ENCODE assay signal across 12 cellular contexts in genomic region chr10:103833731-103834365, GRCh38. TPM values are rescaled to one million over a fixed set of nuclear protein-coding genes. Genes with fewer than 3 reads are reported as not detected.
DNase-seq lines count a peak whose midpoint lies in the region; ATAC-seq and TF ChIP-seq lines count a peak whose summit lies in the region.
"Had no signal": no experiment of that assay in that cellular context is flagged by ENCODE, and none has a peak within 500 bp of the region (broad histone marks: within the 10 kb centered on the region; RNA-seq: fewer than 3 reads in every experiment).

No MANE protein-coding gene starts in this region.

- DNase-seq in GM03348 (ENCODE audit: low spot score): peak; percentile 29
- DNase-seq in WTC11 (ENCODE audit: low spot score): peak; percentile 64
- DNase-seq in iPS-NIHi11 (ENCODE audit: low spot score): peak; percentile 63
- DNase-seq in activated naive CD8-positive, alpha-beta T cell treated with anti-CD3 and anti-CD28 coated beads, Interleukin-2, amount 50 U/mL, for 24 hours: no peak
- DNase-seq in stimulated activated naive CD4-positive, alpha-beta T cell treated with Interleukin-2 at 50 U/mL for 16 hours (lab: John Stamatoyannopoulos, UW): no peak
- DNase-seq in DMS 273 treated with DMSO at 0.1 percent for 48 hours (lab: John Stamatoyannopoulos, UW): no peak
- DNase-seq: foreskin keratinocyte; SHP77; stimulated activated CD4-positive, alpha-beta T cell treated with anti-CD3 and anti-CD28 coated beads, Interleukin-12 subunit alpha, Interleukin-12 subunit beta, amount 100 ng/mL, for 4 hours had no signal

- H3K4me3 Mint-ChIP-seq in WTC11: peak overlapping the region; percentile 20; the same call in 1 of the 2 replicates
- H3K4me3 Mint-ChIP-seq in activated naive CD8-positive, alpha-beta T cell treated with anti-CD3 and anti-CD28 coated beads, Interleukin-2, amount 50 U/mL, for 24 hours: no peak overlapping the region
- H3K4me3 Mint-ChIP-seq in activated T-helper 17 cell treated with anti-CD3 and anti-CD28 coated beads, Interleukin-2, amount 50 U/mL, for 72 hours: no peak overlapping the region

- peak; percentile 82 for ATAC-seq in WTC11
- ATAC-seq in activated naive CD8-positive, alpha-beta T cell treated with anti-CD3 and anti-CD28 coated beads, Interleukin-2, amount 50 U/mL, for 24 hours: no peak
- no peak for ATAC-seq in activated T-helper 17 cell treated with anti-CD3 and anti-CD28 coated beads, Interleukin-2, amount 50 U/mL, for 72 hours (replicated peaks)
- ATAC-seq: foreskin keratinocyte had no signal

- H3K4me1 Mint-ChIP-seq in WTC11: peaks cover 62% of the 10 kb centered on the region
- H3K4me1 Mint-ChIP-seq in activated naive CD8-positive, alpha-beta T cell treated with anti-CD3 and anti-CD28 coated beads, Interleukin-2, amount 50 U/mL, for 24 hours: no peaks in the 10 kb centered on the region
- no peaks in the 10 kb centered on the region for H3K4me1 Mint-ChIP-seq in activated T-helper 17 cell treated with anti-CD3 and anti-CD28 coated beads, Interleukin-2, amount 50 U/mL, for 72 hours

- CTCF ChIA-PET in WTC11 (lab: Charles Lee): interaction anchor here (0.8 to 1.3 kb wide), 3 partner anchors 10 to 22 kb away, joined by 3 to 6 read pairs (median 3); no protein-coding TSS in a partner anchor

- H3K27me3 Mint-ChIP-seq in WTC11 (ENCODE audit: low read depth): no peaks in the 10 kb centered on the region
- peaks cover 3% of the 10 kb centered on the region for H3K27me3 Mint-ChIP-seq in activated naive CD8-positive, alpha-beta T cell treated with anti-CD3 and anti-CD28 coated beads, Interleukin-2, amount 50 U/mL, for 24 hours
- peaks cover 6% of the 10 kb centered on the region for H3K27me3 Mint-ChIP-seq in activated T-helper 17 cell treated with anti-CD3 and anti-CD28 coated beads, Interleukin-2, amount 50 U/mL, for 72 hours

- peaks cover 16% of the 10 kb centered on the region for H3K36me3 Mint-ChIP-seq in WTC11
- H3K36me3 Mint-ChIP-seq in activated naive CD8-positive, alpha-beta T cell treated with anti-CD3 and anti-CD28 coated beads, Interleukin-2, amount 50 U/mL, for 24 hours (ENCODE audit: low read depth): no peaks in the 10 kb centered on the region
- no peaks in the 10 kb centered on the region for H3K36me3 Mint-ChIP-seq in activated T-helper 17 cell treated with anti-CD3 and anti-CD28 coated beads, Interleukin-2, amount 50 U/mL, for 72 hours (ENCODE audit: low read depth)

- POLR2A ChIA-PET in WTC11 (lab: Charles Lee): no interaction called here

- peak overlapping the region; percentile 48; the same call in 1 of the 2 replicates for H3K27ac Mint-ChIP-seq in WTC11
- H3K27ac Mint-ChIP-seq in activated naive CD8-positive, alpha-beta T cell treated with anti-CD3 and anti-CD28 coated beads, Interleukin-2, amount 50 U/mL, for 24 hours: no peak overlapping the region
- H3K27ac Mint-ChIP-seq in activated T-helper 17 cell treated with anti-CD3 and anti-CD28 coated beads, Interleukin-2, amount 50 U/mL, for 72 hours: no peak overlapping the region
- H3K27ac Mint-ChIP-seq: activated T-helper 2 cell treated with anti-CD3 and anti-CD28 coated beads, Interferon-gamma antibody, Interleukin-2, Interleukin-4, amounts not matched to agents 10 μg/mL and 5 μg/mL and 100 μg/mL, durations not matched to agents 14 hours and 24 hours and 36 hours had no signal

- peaks cover 12% of the 10 kb centered on the region for H3K9me3 Mint-ChIP-seq in WTC11
- H3K9me3 Mint-ChIP-seq in activated naive CD8-positive, alpha-beta T cell treated with anti-CD3 and anti-CD28 coated beads, Interleukin-2, amount 50 U/mL, for 24 hours: no peaks in the 10 kb centered on the region
- H3K9me3 Mint-ChIP-seq in activated T-helper 17 cell treated with anti-CD3 and anti-CD28 coated beads, Interleukin-2, amount 50 U/mL, for 72 hours: no peaks in the 10 kb centered on the region
- H3K9me3 Mint-ChIP-seq: activated T-helper 2 cell treated with anti-CD3 and anti-CD28 coated beads, Interferon-gamma antibody, Interleukin-2, Interleukin-4, amounts not matched to agents 10 μg/mL and 5 μg/mL and 100 μg/mL, durations not matched to agents 14 hours and 24 hours and 36 hours had no signal

- H3K4me3 ChIP-seq in skin epidermis: no peak overlapping the region

- no peak for TF ChIP-seq CTCF in WTC11 (IDR thresholded peaks at IDR 0.05)

- peak overlapping the region in 11 of 21 experiments; percentile 4 to 78 (median 60) for H3K27ac ChIP-seq in skin epidermis
- H3K27ac ChIP-seq: foreskin keratinocyte had no signal

TF ChIP-seq in WTC11, 78 proteins besides CTCF, POLR2A, EP300 and RAD21 (continues in another document):
- TF ChIP-seq ERG (CRISPR knock-in tag; IDR thresholded peaks at IDR 0.05) (no peak), ZNF671 (CRISPR knock-in tag; IDR thresholded peaks at IDR 0.05) (no peak), MLX (CRISPR knock-in tag; IDR thresholded peaks at IDR 0.05) (no peak), PREB (CRISPR knock-in tag; IDR thresholded peaks at IDR 0.05; ENCODE audit: borderline replicate concordance) (no peak), TEAD1 (CRISPR knock-in tag; IDR thresholded peaks at IDR 0.05) (no peak), NFYB (CRISPR knock-in tag; conservative IDR thresholded peaks at IDR 0.05; ENCODE audit: low read depth) (no peak), ZNF232 (CRISPR knock-in tag; IDR thresholded peaks at IDR 0.05) (no peak), USF1 (CRISPR knock-in tag; IDR thresholded peaks at IDR 0.05) (no peak), ZNF138 (CRISPR knock-in tag; conservative IDR thresholded peaks at IDR 0.05) (no peak), NR1H2 (CRISPR knock-in tag; IDR thresholded peaks at IDR 0.05) (no peak), CDX4 (CRISPR knock-in tag; IDR thresholded peaks at IDR 0.05; ENCODE audit: borderline replicate concordance) (no peak), SP1 (CRISPR knock-in tag; conservative IDR thresholded peaks at IDR 0.05) (no peak), FOXJ3 (CRISPR knock-in tag; IDR thresholded peaks at IDR 0.05; ENCODE audit: borderline replicate concordance) (no peak), SMAD3 (CRISPR knock-in tag; IDR thresholded peaks at IDR 0.05; ENCODE audit: borderline replicate concordance) (no peak), ETV6 (CRISPR knock-in tag; IDR thresholded peaks at IDR 0.05) (peak; percentile 28; the same call in 1 of the 2 replicates), NFE2L1 (CRISPR knock-in tag; IDR thresholded peaks at IDR 0.05) (no peak), CREM (CRISPR knock-in tag; IDR thresholded peaks at IDR 0.05) (no peak), ZBTB21 (CRISPR knock-in tag; IDR thresholded peaks at IDR 0.05; ENCODE audit: borderline replicate concordance) (0 out of 2 replicates have a peak, but pooled peaks have one; percentile 18), GABPB1 (CRISPR knock-in tag; IDR thresholded peaks at IDR 0.05) (peak; percentile 56; the same call in 1 of the 2 replicates), ZNF423 (CRISPR knock-in tag; IDR thresholded peaks at IDR 0.05) (no peak)
- TF ChIP-seq, protein P1, sequence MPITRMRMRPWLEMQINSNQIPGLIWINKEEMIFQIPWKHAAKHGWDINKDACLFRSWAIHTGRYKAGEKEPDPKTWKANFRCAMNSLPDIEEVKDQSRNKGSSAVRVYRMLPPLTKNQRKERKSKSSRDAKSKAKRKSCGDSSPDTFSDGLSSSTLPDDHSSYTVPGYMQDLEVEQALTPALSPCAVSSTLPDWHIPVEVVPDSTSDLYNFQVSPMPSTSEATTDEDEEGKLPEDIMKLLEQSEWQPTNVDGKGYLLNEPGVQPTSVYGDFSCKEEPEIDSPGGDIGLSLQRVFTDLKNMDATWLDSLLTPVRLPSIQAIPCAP (CRISPR knock-in tag; IDR thresholded peaks at IDR 0.05): no peak

RNA-seq across cellular contexts. Expression of gene SH3PXD2A, which starts 21.5 kb away (rescaled TPM):
- total RNA-seq in WTC11 (2021): 15.7 to 17.9 TPM (median 17.4 TPM) in 3 replicates
- total RNA-seq in activated T-helper 17 cell treated with anti-CD3 and anti-CD28 coated beads, Interleukin-2, amount 50 U/mL, for 72 hours: 10 to 100 TPM in 1 of 2 donors, 1 to 10 TPM in 1; 8.0 to 19.3 TPM

Comparison
In these comparisons a context has a peak if more than half of its experiments do, and no peak if none do; other contexts are left out.
1. DNase-seq: peak in GM03348 (single experiment), WTC11 (single experiment) and iPS-NIHi11 (single experiment); none in activated naive CD8-positive, alpha-beta T cell treated with anti-CD3 and anti-CD28 coated beads, Interleukin-2, amount 50 U/mL, for 24 hours (single experiment), stimulated activated naive CD4-positive, alpha-beta T cell treated with Interleukin-2 at 50 U/mL for 16 hours (single experiment) and DMS 273 treated with DMSO at 0.1 percent for 48 hours (single experiment).